Comparison of ENCODE assay signal across 8 cellular contexts in the genomic region with DNA sequence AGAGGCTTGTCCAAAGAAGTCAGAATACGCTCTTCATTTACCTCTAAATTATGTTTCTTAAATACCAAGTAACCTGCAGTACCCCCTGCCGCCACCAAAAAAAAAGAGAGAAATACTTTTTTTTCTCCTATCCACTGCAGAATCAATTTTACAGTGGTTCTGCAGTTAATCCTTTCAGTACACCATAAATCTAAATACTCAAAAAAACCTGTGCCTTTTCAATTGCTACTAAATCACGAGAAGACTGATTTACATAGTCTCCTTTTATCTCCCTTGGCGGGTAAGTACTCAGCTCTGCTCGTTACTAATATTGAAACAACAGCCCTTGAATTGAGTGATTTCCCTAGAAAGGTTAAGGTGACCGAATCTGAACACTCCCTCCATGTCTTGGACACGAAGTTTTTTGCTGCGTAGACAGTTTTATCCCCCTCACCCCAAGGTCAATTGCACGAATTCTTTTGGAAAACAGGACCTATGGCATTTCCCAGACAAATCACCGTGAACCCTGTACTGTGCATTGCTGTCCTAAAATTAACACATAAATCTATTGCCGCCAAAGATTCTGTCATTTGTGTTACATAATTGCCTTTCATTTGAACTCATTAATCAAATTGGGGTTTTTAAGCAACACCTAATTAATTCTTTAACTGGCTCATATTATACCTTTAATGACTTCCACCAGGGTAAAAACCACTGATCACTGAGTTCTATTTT. TPM values are rescaled to one million over a fixed set of nuclear protein-coding genes. Genes with fewer than 3 reads are reported as not detected.
A peak's percentile ranks its signal among the peaks of the same experiment; 100 is the strongest.
DNase-seq lines count a peak whose midpoint lies in the region; ATAC-seq and TF ChIP-seq lines count a peak whose summit lies in the region.

No MANE protein-coding gene starts in this region.

- H3K4me3 ChIP-seq in heart left ventricle (peak overlapping the region; percentile 64 to 99 (median 91)), SJCRH30 (peak overlapping the region; percentile 98), endodermal cell (ENCODE audit: low read length) (peak overlapping the region; percentile 75)

- no peaks in the 10 kb centered on the region for H3K36me3 Mint-ChIP-seq in endodermal cell (ENCODE audit: low read depth)

- H3K27me3 ChIP-seq in heart left ventricle (peaks cover 0 to 17% (median 0%) of the 10 kb centered on the region in 9 donors), SJCRH30 (no peaks in the 10 kb centered on the region), endodermal cell (ENCODE audit: control insufficient read depth, insufficient read depth, low read length, poor library complexity, severe bottlenecking) (peaks cover 34% of the 10 kb centered on the region)

- no peaks in the 10 kb centered on the region for H3K9me3 Mint-ChIP-seq in endodermal cell

- peak overlapping the region; percentile 96 to 100 (median 98) for H3K27ac ChIP-seq in heart left ventricle
- peak overlapping the region; percentile 100 for H3K27ac ChIP-seq in SJCRH30
- H3K27ac ChIP-seq in endodermal cell (ENCODE audit: low read depth, low read length) = peak overlapping the region; percentile 99

- ATAC-seq in heart left ventricle (no peak), left ventricle myocardium superior (no peak), HG02885 (IDR thresholded peaks at IDR 0.05; ENCODE audit: poor library complexity, unreplicated experiment) (peak; percentile 38), omental fat pad (ENCODE audit: low FRiP score) (no peak)

- H3K9me3 ChIP-seq in heart left ventricle (no peaks in the 10 kb centered on the region), SJCRH30 (replicated peaks) (no peaks in the 10 kb centered on the region), endodermal cell (ENCODE audit: control insufficient read depth, low read length) (no peaks in the 10 kb centered on the region)

- peaks cover 11% of the 10 kb centered on the region for H3K4me1 Mint-ChIP-seq in endodermal cell

- H3K27me3 Mint-ChIP-seq in endodermal cell (ENCODE audit: insufficient read depth) = peaks cover 66% of the 10 kb centered on the region

- intact Hi-C loops in heart left ventricle (cut with DNase I) (loop anchor here in 6 of 10 donors (2.0 to 5.0 kb wide), 3 partner anchors 27 to 225 kb away; a partner anchor contains a TSS), left ventricle myocardium superior (cut with micrococcal nuclease) (no loop called here)

- H3K27ac Mint-ChIP-seq in endodermal cell = no peak overlapping the region

- WGBS in heart left ventricle, 4 donors = 33 to 38% (median 33%) methylated on average over 11 of the region's 11 CpGs
- 8 to 21% methylated on average over 10 to 11 of the region's 11 CpGs for WGBS in endodermal cell (ENCODE audit: insufficient coverage in 1 of 2, insufficient read length in 1 of 2), 2 experiments

- no peak for TF ChIP-seq POLR2A in heart left ventricle (IDR thresholded peaks at IDR 0.05)

- no peak for DNase-seq in heart left ventricle
- no peak for DNase-seq in left ventricle myocardium superior
- DNase-seq in SJCRH30 = peak; percentile 20 to 51
- no peak for DNase-seq in endodermal cell
- DNase-seq in omental fat pad (ENCODE audit: low spot score) = no peak
- no peak for DNase-seq in NCI-H2107 (lab: John Stamatoyannopoulos, UW)
- DNase-seq in NCI-H146 treated with DMSO at 0.1 percent for 48 hours (lab: John Stamatoyannopoulos, UW; ENCODE audit: unreplicated experiment) = no peak

- peak in 11 of 12 donors; percentile 28 to 83 (median 48) for TF ChIP-seq CTCF in heart left ventricle (IDR thresholded peaks at IDR 0.05)
- peak; percentile 77 for TF ChIP-seq CTCF in endodermal cell (conservative IDR thresholded peaks at IDR 0.05)
- peak in 2 of 3 donors; percentile 9 to 44 for TF ChIP-seq CTCF in omental fat pad (IDR thresholded peaks at IDR 0.05)

- peak overlapping the region; percentile 79 for H3K4me3 Mint-ChIP-seq in endodermal cell

- H3K36me3 ChIP-seq in heart left ventricle (peaks cover 0 to 31% (median 19%) of the 10 kb centered on the region in 9 donors), SJCRH30 (peaks cover 34% of the 10 kb centered on the region), endodermal cell (ENCODE audit: control insufficient read depth, insufficient read depth, low read length) (peaks cover 17% of the 10 kb centered on the region)

- H3K9ac ChIP-seq in endodermal cell (ENCODE audit: extremely low read depth, low read length, poor library complexity, severe bottlenecking) = peak overlapping the region; percentile 52

- peaks cover 0 to 51% (median 23%) of the 10 kb centered on the region in 12 donors for H3K4me1 ChIP-seq in heart left ventricle
- H3K4me1 ChIP-seq in SJCRH30 = peaks cover 18% of the 10 kb centered on the region
- no peaks in the 10 kb centered on the region for H3K4me1 ChIP-seq in endodermal cell (ENCODE audit: control insufficient read depth, insufficient read depth, low read length)

RNA-seq across cellular contexts. Expression of a gene that starts 0.5 kb away (rescaled TPM):
- total RNA-seq in heart left ventricle (1,000 to 10,000 TPM in 1 of 9 donors, 100 to 1,000 TPM in 8; 249 to 1,163 (median 387) TPM), left ventricle myocardium superior (329 TPM), endodermal cell (100 to 1,000 TPM in 1 of 2 donors, 10 to 100 TPM in 1; 84.3 to 155 TPM), omental fat pad (1,000 to 10,000 TPM; 3,307 to 6,426 (median 5,180) TPM)
- polyA plus RNA-seq in heart left ventricle = 100 to 1,000 TPM; 267 to 456 TPM
- 1,733 and 1,784 TPM in 2 replicates for total RNA-seq in SJCRH30 (2014; rRNA removed; shearing (Covaris generic))
- 2,565 TPM for polyA plus RNA-seq in endodermal cell (2013, experiment 1 of 2)
- 2,676 TPM for polyA plus RNA-seq in endodermal cell (2013, experiment 2 of 2)

RNA-seq across cellular contexts. Expression of a gene that starts 26.1 kb away (rescaled TPM):
- total RNA-seq in heart left ventricle (1 to 10 TPM; 2.7 to 6.0 (median 4.6) TPM), left ventricle myocardium superior (3.8 TPM), endodermal cell (10 to 100 TPM in 1 of 2 donors, 1 to 10 TPM in 1; 8.1 to 13.0 TPM), omental fat pad (10 to 100 TPM in 1 of 4 donors, 1 to 10 TPM in 3; 4.9 to 13.7 (median 6.2) TPM)
- 1 to 10 TPM; 1.8 to 3.0 TPM for polyA plus RNA-seq in heart left ventricle
- 10.8 and 11.9 TPM in 2 replicates for total RNA-seq in SJCRH30 (2014; rRNA removed; shearing (Covaris generic))
- 19.4 TPM for polyA plus RNA-seq in endodermal cell (2013, experiment 1 of 2)
- polyA plus RNA-seq in endodermal cell (2013, experiment 2 of 2) = 19.0 TPM

Comparison
In these comparisons a context has a peak if more than half of its experiments do, and no peak if none do; other contexts are left out.
1. DNase-seq: peak in SJCRH30 (2 of 2); none in heart left ventricle (0 of 5), left ventricle myocardium superior (single experiment), endodermal cell (single experiment), omental fat pad (single experiment), NCI-H2107 (single experiment) and NCI-H146 treated with DMSO at 0.1 percent for 48 hours (single experiment).
2. CTCF ChIP-seq: peak in every context shown above with its lines; median percentile 77 in endodermal cell; 48 in heart left ventricle; 26 in omental fat pad.
3. Peak in every context shown above with its lines, with median percentiles within 50 percentile points of each other: H3K27ac ChIP-seq and H3K4me3 ChIP-seq.